In the genomic region with DNA sequence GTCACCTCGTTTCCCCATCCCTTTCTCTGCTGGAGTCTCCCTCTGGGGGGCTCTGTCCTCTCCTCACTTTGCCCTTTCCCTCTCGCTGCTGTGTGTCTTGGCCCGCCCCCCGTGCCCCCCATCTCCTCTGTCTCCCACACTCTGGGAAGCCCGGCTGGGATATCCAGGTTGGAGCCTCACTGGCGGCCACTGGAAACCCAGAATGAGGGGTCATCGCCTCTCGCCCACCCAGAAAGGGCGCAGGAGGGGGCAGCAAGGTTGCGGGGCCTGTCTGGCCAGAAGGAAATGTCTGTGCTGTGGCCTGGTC, we compare ENCODE assay signal across 11 cellular contexts. TPM values are rescaled to one million over a fixed set of nuclear protein-coding genes. Genes with fewer than 3 reads are reported as not detected.
DNase-seq lines count a peak whose midpoint lies in the region; ATAC-seq, FAIRE-seq and TF ChIP-seq lines count a peak whose summit lies in the region.
"Had no signal": no experiment of that assay in that cellular context is flagged by ENCODE, and none has a peak within 500 bp of the region (broad histone marks: within the 10 kb centered on the region; RNA-seq: fewer than 3 reads in every experiment).

No MANE protein-coding gene starts in this region.

- ATAC-seq in A549 (no peak), HG03378 (IDR thresholded peaks at IDR 0.05; ENCODE audit: unreplicated experiment) (no peak), GM19324 (IDR thresholded peaks at IDR 0.05; ENCODE audit: low FRiP score, unreplicated experiment) (no peak)
- ATAC-seq: stimulated activated naive CD8-positive, alpha-beta T cell treated with anti-CD3 and anti-CD28 coated beads, Interleukin-15, Interleukin-2, amounts not matched to agents 100 U/mL and 50 U/mL, for 24 hours had no signal

- TF ChIP-seq RAD21 in A549 (conservative IDR thresholded peaks at IDR 0.05 in 1 of 2, IDR thresholded peaks at IDR 0.05 in 1 of 2) = no peak

- DNase-seq in A549 (ENCODE audit: low read depth in 1 of 2, low spot score in 1 of 2) (no peak), endodermal cell (no peak), nephron progenitor cell (no peak), activated gamma-delta T cell (lab: John Stamatoyannopoulos, UW) (no peak), hippocampal formation (lab: John Stamatoyannopoulos, UW) (no peak)
- DNase-seq: activated gamma-delta T cell treated with Interleukin-2 at 50 U/mL for 16 hours had no signal

- H2AFZ ChIP-seq in OCI-LY1 (ENCODE audit: low read length) = no peak overlapping the region
- H2AFZ ChIP-seq: PC-9 had no signal

- 0 out of 2 replicates have a peak, but pooled peaks cover 4% of the 10 kb centered on the region for H3F3A ChIP-seq in OCI-LY1 (ENCODE audit: insufficient read depth, low read length)

- CTCF ChIA-PET in A549 (lab: Yijun Ruan, JAX) = interaction anchor here (1.2 to 18.6 kb wide), 7 partner anchors 13 to 245 kb away, joined by 3 to 295 read pairs (median 33); a partner anchor contains a TSS

- peak overlapping the region; percentile 61 for H3K4me3 Mint-ChIP-seq in endodermal cell
- H3K4me3 Mint-ChIP-seq in nephron progenitor cell = peak overlapping the region; percentile 81

- POLR2A ChIA-PET in A549 (lab: Yijun Ruan, JAX) = interaction anchor here (0.6 to 4.9 kb wide), 4 partner anchors 15 to 84 kb away, joined by 5 to 32 read pairs (median 14); a partner anchor contains a TSS

- H3K9ac ChIP-seq in OCI-LY1 (ENCODE audit: low read length) (peak overlapping the region; percentile 71; the same call in 1 of the 2 replicates), endodermal cell (ENCODE audit: extremely low read depth, low read length, poor library complexity, severe bottlenecking) (peak overlapping the region; percentile 77)

- no peaks in the 10 kb centered on the region for H3K27me3 ChIP-seq in OCI-LY1 (ENCODE audit: insufficient read depth, low read length)
- no peaks in the 10 kb centered on the region for H3K27me3 ChIP-seq in endodermal cell (ENCODE audit: control insufficient read depth, insufficient read depth, low read length, poor library complexity, severe bottlenecking)

- H3K79me2 ChIP-seq in OCI-LY1 (ENCODE audit: insufficient read depth, low read length) = no peaks in the 10 kb centered on the region

- WGBS in A549 (ENCODE audit: missing lambda C conversion rate) = 55% methylated on average over 10 of the region's 10 CpGs
- 3% methylated on average over 10 of the region's 10 CpGs; no CpG with 5 or more reads in 1 of the 2 experiments for WGBS in endodermal cell (ENCODE audit: insufficient coverage in 1 of 2, insufficient read length in 1 of 2), 2 experiments

- H3K4me3 ChIP-seq in A549 (no peak overlapping the region), OCI-LY1 (ENCODE audit: low read depth, low read length, poor library complexity, severe bottlenecking) (no peak overlapping the region), endodermal cell (ENCODE audit: low read length) (peak overlapping the region; percentile 69)
- H3K4me3 ChIP-seq: PC-9 had no signal

- TF ChIP-seq EP300 in A549 (IDR thresholded peaks at IDR 0.05) = no peak

- FAIRE-seq in A549 (lab: Jason Lieb, UNC) = no peak

- H3K9me3 ChIP-seq in A549 = no peaks in the 10 kb centered on the region
- H3K9me3 ChIP-seq in OCI-LY1 (ENCODE audit: low read length) = no peaks in the 10 kb centered on the region
- H3K9me3 ChIP-seq in endodermal cell (ENCODE audit: control insufficient read depth, low read length) = no peaks in the 10 kb centered on the region

- no peaks in the 10 kb centered on the region for H3K9me2 ChIP-seq in OCI-LY1 (ENCODE audit: low read depth, low read length)

- peak overlapping the region; percentile 98 for H3K27ac Mint-ChIP-seq in endodermal cell
- H3K27ac Mint-ChIP-seq in nephron progenitor cell = peak overlapping the region; percentile 99

- H3K27ac ChIP-seq in A549 (peak overlapping the region; percentile 81 to 91), OCI-LY1 (ENCODE audit: low read depth, low read length, poor library complexity, severe bottlenecking) (peak overlapping the region; percentile 85), endodermal cell (ENCODE audit: low read depth, low read length) (peak overlapping the region; percentile 83)
- H3K27ac ChIP-seq: PC-9 had no signal

- no peaks in the 10 kb centered on the region for H3K27me3 Mint-ChIP-seq in endodermal cell (ENCODE audit: insufficient read depth)
- H3K27me3 Mint-ChIP-seq in nephron progenitor cell (ENCODE audit: low read depth, poor library complexity) = no peaks in the 10 kb centered on the region

- H3K9me3 Mint-ChIP-seq in endodermal cell (no peaks in the 10 kb centered on the region), nephron progenitor cell (no peaks in the 10 kb centered on the region)

- H4K20me1 ChIP-seq in OCI-LY1 (ENCODE audit: insufficient read depth, low read length) = no peaks in the 10 kb centered on the region

- H3K36me3 ChIP-seq in OCI-LY1 (ENCODE audit: insufficient read depth, low read length) = peaks cover 37% of the 10 kb centered on the region; the same call in 1 of the 2 replicates
- H3K36me3 ChIP-seq in endodermal cell (ENCODE audit: control insufficient read depth, insufficient read depth, low read length) = peaks cover 42% of the 10 kb centered on the region

- TF ChIP-seq POLR2A in A549 (IDR thresholded peaks at IDR 0.05; ENCODE audit: low read length) = no peak

- H3K4me2 ChIP-seq in A549 (peak overlapping the region; percentile 62), OCI-LY1 (ENCODE audit: low read length) (peak overlapping the region; percentile 75; the same call in 1 of the 2 replicates)
- H3K4me2 ChIP-seq: PC-9 had no signal

- H3K36me3 Mint-ChIP-seq in endodermal cell (ENCODE audit: low read depth) = peaks cover 33% of the 10 kb centered on the region
- H3K36me3 Mint-ChIP-seq in nephron progenitor cell (ENCODE audit: low read depth) = peaks cover 15% of the 10 kb centered on the region

- H3K4me1 ChIP-seq in A549 = peaks cover 79% of the 10 kb centered on the region
- H3K4me1 ChIP-seq in OCI-LY1 (ENCODE audit: insufficient read depth, low read length, severe bottlenecking) = peaks cover 37% of the 10 kb centered on the region
- peaks cover 20% of the 10 kb centered on the region for H3K4me1 ChIP-seq in endodermal cell (ENCODE audit: control insufficient read depth, insufficient read depth, low read length)

- H3K4me1 Mint-ChIP-seq in endodermal cell (peaks cover 55% of the 10 kb centered on the region), nephron progenitor cell (peaks cover 77% of the 10 kb centered on the region)

- TF ChIP-seq CTCF in A549 (IDR thresholded peaks at IDR 0.05) (no peak), OCI-LY1 (IDR thresholded peaks at IDR 0.05; ENCODE audit: low read length) (no peak), endodermal cell (conservative IDR thresholded peaks at IDR 0.05) (no peak), nephron progenitor cell (IDR thresholded peaks at IDR 0.05) (no peak)

TF ChIP-seq in A549, 52 proteins besides CTCF, POLR2A, EP300 and RAD21 (continues in another document):
- TF ChIP-seq, protein P1, sequence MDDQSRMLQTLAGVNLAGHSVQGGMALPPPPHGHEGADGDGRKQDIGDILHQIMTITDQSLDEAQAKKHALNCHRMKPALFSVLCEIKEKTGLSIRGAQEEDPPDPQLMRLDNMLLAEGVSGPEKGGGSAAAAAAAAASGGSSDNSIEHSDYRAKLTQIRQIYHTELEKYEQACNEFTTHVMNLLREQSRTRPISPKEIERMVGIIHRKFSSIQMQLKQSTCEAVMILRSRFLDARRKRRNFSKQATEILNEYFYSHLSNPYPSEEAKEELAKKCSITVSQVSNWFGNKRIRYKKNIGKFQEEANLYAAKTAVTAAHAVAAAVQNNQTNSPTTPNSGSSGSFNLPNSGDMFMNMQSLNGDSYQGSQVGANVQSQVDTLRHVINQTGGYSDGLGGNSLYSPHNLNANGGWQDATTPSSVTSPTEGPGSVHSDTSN (IDR thresholded peaks at IDR 0.05) = 0 out of 2 replicates have a peak, but pooled peaks have one; percentile 39
- TF ChIP-seq EHMT2 (IDR thresholded peaks at IDR 0.05; ENCODE audit: low read depth) = no peak
- TF ChIP-seq SMC3 (IDR thresholded peaks at IDR 0.05) = no peak

RNA-seq across cellular contexts. Expression of a gene that starts 15.6 kb away (rescaled TPM):
- 18.7 and 21.4 TPM in 2 replicates for polyA plus RNA-seq in A549 (2011; rRNA removed)
- 18.9 and 24.5 TPM in 2 replicates for polyA plus RNA-seq in A549 (2012; cell fraction: cytosol; rRNA removed)
- polyA plus RNA-seq in A549 (2012; cell fraction: nucleus; rRNA removed) = 27.6 and 37.7 TPM in 2 replicates
- polyA plus RNA-seq in A549 (2017; fragmentation: RNase III; extraction: RNeasy Plus Mini Kit Qiagen cat#74134 plus additional on column Dnase treatment) = 26.8 to 29.2 TPM (median 27.6 TPM) in 3 replicates
- polyA minus RNA-seq in A549 (2011; rRNA and poly(A)+ RNA removed) = 26.4 and 31.9 TPM in 2 replicates
- 10 to 100 TPM; 38.4 to 44.6 TPM for total RNA-seq in endodermal cell
- 33.6 TPM for polyA plus RNA-seq in endodermal cell (2013, experiment 1 of 2)
- polyA plus RNA-seq in endodermal cell (2013, experiment 2 of 2) = 29.5 TPM

RNA-seq across cellular contexts. Expression of a gene that starts 28.1 kb away (rescaled TPM):
- polyA plus RNA-seq in A549 (2011; rRNA removed) (6.0 and 13.2 TPM in 2 replicates), A549 (2017; fragmentation: RNase III; extraction: RNeasy Plus Mini Kit Qiagen cat#74134 plus additional on column Dnase treatment) (63.4 to 86.4 TPM (median 83.2 TPM) in 3 replicates)
- 21.3 and 30.8 TPM in 2 replicates for polyA plus RNA-seq in A549 (2012; cell fraction: cytosol; rRNA removed)
- 70.8 and 74.9 TPM in 2 replicates for polyA plus RNA-seq in A549 (2012; cell fraction: nucleus; rRNA removed)
- polyA minus RNA-seq in A549 (2011; rRNA and poly(A)+ RNA removed) = 24.8 and 51.1 TPM in 2 replicates
- 10 to 100 TPM; 56.3 to 60.1 TPM for total RNA-seq in endodermal cell
- polyA plus RNA-seq in endodermal cell (2013, experiment 1 of 2) = 21.7 TPM
- polyA plus RNA-seq in endodermal cell (2013, experiment 2 of 2) = 26.9 TPM

RNA-seq across cellular contexts. Expression of a gene that starts 38.4 kb away (rescaled TPM):
- polyA plus RNA-seq in A549 (2011; rRNA removed) (17.5 and 19.6 TPM in 2 replicates), A549 (2017; fragmentation: RNase III; extraction: RNeasy Plus Mini Kit Qiagen cat#74134 plus additional on column Dnase treatment) (22.5 to 26.1 TPM (median 24.4 TPM) in 3 replicates)
- 45.5 and 46.6 TPM in 2 replicates for polyA plus RNA-seq in A549 (2012; cell fraction: cytosol; rRNA removed)
- polyA plus RNA-seq in A549 (2012; cell fraction: nucleus; rRNA removed) = 36.9 and 40.6 TPM in 2 replicates
- 3.8 and 7.4 TPM in 2 replicates for polyA minus RNA-seq in A549 (2011; rRNA and poly(A)+ RNA removed)
- 1 to 10 TPM; 4.5 to 6.2 TPM for total RNA-seq in endodermal cell
- 8.9 TPM for polyA plus RNA-seq in endodermal cell (2013, experiment 1 of 2)
- polyA plus RNA-seq in endodermal cell (2013, experiment 2 of 2) = 12.0 TPM

RNA-seq across cellular contexts. Expression of a gene that starts 50.7 kb away (rescaled TPM):
- polyA plus RNA-seq in A549 (2011; rRNA removed) (5.2 and 6.8 TPM in 2 replicates), A549 (2017; fragmentation: RNase III; extraction: RNeasy Plus Mini Kit Qiagen cat#74134 plus additional on column Dnase treatment) (3.7 to 4.6 TPM (median 4.0 TPM) in 3 replicates)
- 3.8 and 4.8 TPM in 2 replicates for polyA plus RNA-seq in A549 (2012; cell fraction: cytosol; rRNA removed)
- 42.0 and 58.0 TPM in 2 replicates for polyA plus RNA-seq in A549 (2012; cell fraction: nucleus; rRNA removed)
- 15.4 and 20.2 TPM in 2 replicates for polyA minus RNA-seq in A549 (2011; rRNA and poly(A)+ RNA removed)
- total RNA-seq in endodermal cell = 10 to 100 TPM in 1 of 2 donors, 1 to 10 TPM in 1; 5.7 to 16.5 TPM
- polyA plus RNA-seq in endodermal cell (2013, experiment 1 of 2) = 8.9 TPM
- polyA plus RNA-seq in endodermal cell (2013, experiment 2 of 2) = 10.4 TPM
